In the genomic region with DNA sequence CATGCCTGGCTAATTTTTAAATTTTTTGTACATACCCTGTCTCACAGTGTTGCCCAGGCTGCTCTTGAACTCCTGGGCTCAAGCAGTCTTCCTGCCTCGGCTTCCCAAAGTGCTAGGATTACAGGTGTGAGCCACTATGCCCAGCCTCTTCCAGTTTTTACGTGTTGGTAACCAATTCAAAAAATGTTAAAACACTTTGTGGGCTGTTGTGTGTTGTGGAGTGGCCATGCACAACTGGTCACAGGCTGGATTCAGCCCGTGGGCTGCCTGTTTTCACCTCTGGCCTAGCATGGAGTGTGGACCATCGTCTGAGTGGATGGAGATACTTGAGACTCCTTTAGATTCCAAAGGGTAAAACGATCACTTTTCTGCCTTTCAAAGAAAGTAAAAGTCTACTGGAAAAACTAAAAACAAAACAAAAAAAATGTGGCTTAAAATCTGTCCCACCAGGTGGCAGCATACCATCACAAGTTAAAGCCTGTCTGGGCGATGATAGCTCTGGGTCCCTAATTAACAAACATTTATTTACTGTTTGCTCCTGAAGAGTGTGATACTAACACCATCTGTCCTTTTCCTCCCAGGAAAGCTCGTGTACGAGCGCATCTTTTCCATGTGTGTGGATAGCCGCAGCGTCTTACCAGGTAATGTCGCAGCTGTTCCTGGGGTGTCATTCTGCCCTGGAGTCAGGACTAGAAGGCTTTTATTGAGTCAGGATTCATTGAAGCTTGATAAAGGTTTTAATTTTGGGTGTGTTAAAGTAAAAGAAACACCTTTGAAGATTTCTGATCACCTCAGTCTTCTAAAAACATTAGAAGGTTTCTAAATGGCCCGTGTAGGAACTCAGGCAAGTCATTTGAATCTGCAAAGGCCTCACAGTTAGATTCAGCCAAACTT, we compare ENCODE assay signal across 8 cellular contexts. TPM values are rescaled to one million over a fixed set of nuclear protein-coding genes. Genes with fewer than 3 reads are reported as not detected.
A peak's percentile ranks its signal among the peaks of the same experiment; 100 is the strongest.
DNase-seq lines count a peak whose midpoint lies in the region; ATAC-seq lines count a peak whose summit lies in the region.

No MANE protein-coding gene starts in this region.

- DNase-seq in stimulated activated naive CD4-positive, alpha-beta T cell (lab: John Stamatoyannopoulos, UW) = peak in 4 of 6 experiments; percentile 4 to 62 (median 35)
- DNase-seq in stimulated activated naive CD4-positive, alpha-beta T cell treated with Interleukin-2 at 50 U/mL for 16 hours (lab: John Stamatoyannopoulos, UW) = no peak
- peak; percentile 70 for DNase-seq in NCI-H1694 treated with DMSO at 0.1 percent for 48 hours (lab: John Stamatoyannopoulos, UW)
- DNase-seq in activated CD4-positive, alpha-beta T cell treated with anti-CD3 and anti-CD28 coated beads, Interleukin-2, amount 50 U/mL, for 4 hours = peak; percentile 7 to 13
- peak; percentile 12 for DNase-seq in foreskin melanocyte
- DNase-seq in renal cortical epithelial cell (ENCODE audit: low read depth) = peak; percentile 41
- DNase-seq in epidermal melanocyte (ENCODE audit: insufficient read length, low spot score) = no peak

- ATAC-seq in HG03139 (IDR thresholded peaks at IDR 0.05; ENCODE audit: unreplicated experiment) = no peak

RNA-seq across cellular contexts. Expression of gene VPS35L, which starts 45.8 kb away (rescaled TPM):
- 26.0 and 49.0 TPM in 2 replicates for total RNA-seq in renal cortical epithelial cell

Comparison
In these comparisons a context has a peak if more than half of its experiments do, and no peak if none do; other contexts are left out.
1. DNase-seq: peak in stimulated activated naive CD4-positive, alpha-beta T cell (4 of 6), NCI-H1694 treated with DMSO at 0.1 percent for 48 hours (single experiment), activated CD4-positive, alpha-beta T cell treated with anti-CD3 and anti-CD28 coated beads, Interleukin-2, amount 50 U/mL, for 4 hours (2 of 2), foreskin melanocyte (single experiment) and renal cortical epithelial cell (single experiment); none in stimulated activated naive CD4-positive, alpha-beta T cell treated with Interleukin-2 at 50 U/mL for 16 hours (single experiment) and epidermal melanocyte (single experiment).